Comparison of ENCODE assay signal across 1 cellular context in the genomic region with DNA sequence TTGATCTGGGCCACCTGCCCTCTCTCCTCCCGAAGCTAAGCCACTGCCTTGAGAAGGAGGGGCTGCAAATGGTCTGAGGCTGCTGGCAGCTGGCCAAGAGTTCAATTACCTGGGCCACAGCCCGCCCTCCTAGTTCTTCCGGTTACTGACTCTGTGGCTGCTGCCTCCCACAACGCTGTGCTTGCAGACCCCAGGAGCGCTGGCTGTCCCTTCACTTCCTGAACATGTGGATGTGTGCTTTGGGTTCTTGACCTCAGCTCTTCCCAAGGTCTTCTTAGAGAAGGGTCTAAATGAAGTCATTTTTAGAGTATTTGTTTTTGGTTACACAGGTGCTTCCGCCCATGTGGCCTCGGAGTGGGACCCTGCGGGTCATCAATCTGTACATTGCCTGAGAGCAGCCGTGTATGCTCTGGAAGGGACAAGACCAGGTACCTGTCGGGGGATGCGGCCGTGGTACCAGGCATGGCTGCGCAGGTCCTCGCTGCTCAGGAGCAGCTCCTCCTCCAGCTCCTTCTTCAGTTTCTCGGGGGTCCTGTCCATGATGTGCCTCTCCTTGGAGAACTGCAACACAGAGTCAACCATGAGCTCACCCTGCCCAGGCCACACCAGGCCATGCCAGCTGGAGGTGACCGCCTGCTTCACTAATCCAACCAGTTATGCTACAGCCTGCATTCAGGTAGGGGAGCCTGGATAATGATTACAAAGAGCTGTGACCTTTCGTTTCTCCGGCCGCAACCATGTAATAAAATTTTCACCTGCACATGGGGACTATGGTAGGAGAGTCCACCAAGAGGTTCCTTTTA.
TF ChIP-seq lines count a peak whose summit lies in the region.

No MANE protein-coding gene starts in this region.

TF ChIP-seq in HepG2, 621 proteins besides CTCF, POLR2A, EP300 and RAD21 (continued from another document and continues in another):
- TF ChIP-seq ZNF766 (CRISPR knock-in tag; IDR thresholded peaks at IDR 0.05; ENCODE audit: borderline replicate concordance) (0 out of 2 replicates have a peak, but pooled peaks have one; percentile 49), U2AF2 (IDR thresholded peaks at IDR 0.05; ENCODE audit: low read depth, low read length) (no peak), ZNF446 (CRISPR knock-in tag; IDR thresholded peaks at IDR 0.05) (no peak), ZNF644 (CRISPR knock-in tag; IDR thresholded peaks at IDR 0.05; ENCODE audit: low read depth) (no peak; the same call in 1 of the 2 replicates), ZNF10 (CRISPR knock-in tag; IDR thresholded peaks at IDR 0.05; ENCODE audit: borderline replicate concordance, low read depth) (no peak), ZNF251 (CRISPR knock-in tag; IDR thresholded peaks at IDR 0.05) (no peak), TBP (CRISPR knock-in tag; IDR thresholded peaks at IDR 0.05) (no peak), ZNF567 (CRISPR knock-in tag; IDR thresholded peaks at IDR 0.05; ENCODE audit: borderline replicate concordance) (no peak), ATM (IDR thresholded peaks at IDR 0.05; ENCODE audit: borderline replicate concordance) (no peak), BRCA1 (CRISPR knock-in tag; IDR thresholded peaks at IDR 0.05) (0 out of 2 replicates have a peak, but pooled peaks have one; percentile 34), HIVEP1 (CRISPR knock-in tag; IDR thresholded peaks at IDR 0.05) (peak; percentile 66), PHF8 (CRISPR knock-in tag; IDR thresholded peaks at IDR 0.05) (peak; percentile 71), MEIS1 (CRISPR knock-in tag; IDR thresholded peaks at IDR 0.05; ENCODE audit: borderline replicate concordance) (peak; percentile 89), SCMH1 (CRISPR knock-in tag; IDR thresholded peaks at IDR 0.05; ENCODE audit: borderline replicate concordance) (no peak), PPARG (CRISPR knock-in tag; conservative IDR thresholded peaks at IDR 0.05) (peak; percentile 60; the same call in 1 of the 2 replicates), HHEX (CRISPR knock-in tag; IDR thresholded peaks at IDR 0.05) (no peak), AGO2 (optimal IDR thresholded peaks at IDR 0.05; ENCODE audit: low read depth, low read length) (peak; percentile 53), JUN (CRISPR knock-in tag; IDR thresholded peaks at IDR 0.05) (peak; percentile 87), CEBPB (IDR thresholded peaks at IDR 0.05; ENCODE audit: borderline replicate concordance, low read depth, low read length) (no peak), ZNF292 (CRISPR knock-in tag; IDR thresholded peaks at IDR 0.05; ENCODE audit: borderline replicate concordance, low read depth) (peak; percentile 91; the same call in 1 of the 2 replicates), TBL1XR1 (IDR thresholded peaks at IDR 0.05; ENCODE audit: borderline replicate concordance, low read length, partially characterized antibody) (no peak), ZNF720 (CRISPR knock-in tag; IDR thresholded peaks at IDR 0.05) (0 out of 2 replicates have a peak, but pooled peaks have one; percentile 41), KDM1A (CRISPR knock-in tag; IDR thresholded peaks at IDR 0.05) (no peak), SETDB1 (CRISPR knock-in tag; IDR thresholded peaks at IDR 0.05; ENCODE audit: borderline replicate concordance) (no peak), RBFOX2 (IDR thresholded peaks at IDR 0.05; ENCODE audit: low read depth, low read length) (peak; percentile 70), ZNF850 (CRISPR knock-in tag; conservative IDR thresholded peaks at IDR 0.05) (no peak), ARNT (IDR thresholded peaks at IDR 0.05) (no peak), XRCC5 (optimal IDR thresholded peaks at IDR 0.05; ENCODE audit: low read length) (no peak), ATRX (CRISPR knock-in tag; IDR thresholded peaks at IDR 0.05; ENCODE audit: borderline replicate concordance) (no peak), ZNF101 (CRISPR knock-in tag; IDR thresholded peaks at IDR 0.05; ENCODE audit: borderline replicate concordance, low read depth) (no peak), SUZ12 (IDR thresholded peaks at IDR 0.05; ENCODE audit: low read depth, low read length) (no peak)
- TF ChIP-seq, protein P1, sequence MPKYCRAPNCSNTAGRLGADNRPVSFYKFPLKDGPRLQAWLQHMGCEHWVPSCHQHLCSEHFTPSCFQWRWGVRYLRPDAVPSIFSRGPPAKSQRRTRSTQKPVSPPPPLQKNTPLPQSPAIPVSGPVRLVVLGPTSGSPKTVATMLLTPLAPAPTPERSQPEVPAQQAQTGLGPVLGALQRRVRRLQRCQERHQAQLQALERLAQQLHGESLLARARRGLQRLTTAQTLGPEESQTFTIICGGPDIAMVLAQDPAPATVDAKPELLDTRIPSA (CRISPR knock-in tag; IDR thresholded peaks at IDR 0.05; ENCODE audit: borderline replicate concordance), result no peak
- TF ChIP-seq, protein P2, sequence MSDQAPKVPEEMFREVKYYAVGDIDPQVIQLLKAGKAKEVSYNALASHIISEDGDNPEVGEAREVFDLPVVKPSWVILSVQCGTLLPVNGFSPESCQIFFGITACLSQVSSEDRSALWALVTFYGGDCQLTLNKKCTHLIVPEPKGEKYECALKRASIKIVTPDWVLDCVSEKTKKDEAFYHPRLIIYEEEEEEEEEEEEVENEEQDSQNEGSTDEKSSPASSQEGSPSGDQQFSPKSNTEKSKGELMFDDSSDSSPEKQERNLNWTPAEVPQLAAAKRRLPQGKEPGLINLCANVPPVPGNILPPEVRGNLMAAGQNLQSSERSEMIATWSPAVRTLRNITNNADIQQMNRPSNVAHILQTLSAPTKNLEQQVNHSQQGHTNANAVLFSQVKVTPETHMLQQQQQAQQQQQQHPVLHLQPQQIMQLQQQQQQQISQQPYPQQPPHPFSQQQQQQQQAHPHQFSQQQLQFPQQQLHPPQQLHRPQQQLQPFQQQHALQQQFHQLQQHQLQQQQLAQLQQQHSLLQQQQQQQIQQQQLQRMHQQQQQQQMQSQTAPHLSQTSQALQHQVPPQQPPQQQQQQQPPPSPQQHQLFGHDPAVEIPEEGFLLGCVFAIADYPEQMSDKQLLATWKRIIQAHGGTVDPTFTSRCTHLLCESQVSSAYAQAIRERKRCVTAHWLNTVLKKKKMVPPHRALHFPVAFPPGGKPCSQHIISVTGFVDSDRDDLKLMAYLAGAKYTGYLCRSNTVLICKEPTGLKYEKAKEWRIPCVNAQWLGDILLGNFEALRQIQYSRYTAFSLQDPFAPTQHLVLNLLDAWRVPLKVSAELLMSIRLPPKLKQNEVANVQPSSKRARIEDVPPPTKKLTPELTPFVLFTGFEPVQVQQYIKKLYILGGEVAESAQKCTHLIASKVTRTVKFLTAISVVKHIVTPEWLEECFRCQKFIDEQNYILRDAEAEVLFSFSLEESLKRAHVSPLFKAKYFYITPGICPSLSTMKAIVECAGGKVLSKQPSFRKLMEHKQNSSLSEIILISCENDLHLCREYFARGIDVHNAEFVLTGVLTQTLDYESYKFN (CRISPR knock-in tag; conservative IDR thresholded peaks at IDR 0.05), result peak; percentile 85
- TF ChIP-seq, protein P3, sequence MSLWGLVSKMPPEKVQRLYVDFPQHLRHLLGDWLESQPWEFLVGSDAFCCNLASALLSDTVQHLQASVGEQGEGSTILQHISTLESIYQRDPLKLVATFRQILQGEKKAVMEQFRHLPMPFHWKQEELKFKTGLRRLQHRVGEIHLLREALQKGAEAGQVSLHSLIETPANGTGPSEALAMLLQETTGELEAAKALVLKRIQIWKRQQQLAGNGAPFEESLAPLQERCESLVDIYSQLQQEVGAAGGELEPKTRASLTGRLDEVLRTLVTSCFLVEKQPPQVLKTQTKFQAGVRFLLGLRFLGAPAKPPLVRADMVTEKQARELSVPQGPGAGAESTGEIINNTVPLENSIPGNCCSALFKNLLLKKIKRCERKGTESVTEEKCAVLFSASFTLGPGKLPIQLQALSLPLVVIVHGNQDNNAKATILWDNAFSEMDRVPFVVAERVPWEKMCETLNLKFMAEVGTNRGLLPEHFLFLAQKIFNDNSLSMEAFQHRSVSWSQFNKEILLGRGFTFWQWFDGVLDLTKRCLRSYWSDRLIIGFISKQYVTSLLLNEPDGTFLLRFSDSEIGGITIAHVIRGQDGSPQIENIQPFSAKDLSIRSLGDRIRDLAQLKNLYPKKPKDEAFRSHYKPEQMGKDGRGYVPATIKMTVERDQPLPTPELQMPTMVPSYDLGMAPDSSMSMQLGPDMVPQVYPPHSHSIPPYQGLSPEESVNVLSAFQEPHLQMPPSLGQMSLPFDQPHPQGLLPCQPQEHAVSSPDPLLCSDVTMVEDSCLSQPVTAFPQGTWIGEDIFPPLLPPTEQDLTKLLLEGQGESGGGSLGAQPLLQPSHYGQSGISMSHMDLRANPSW (CRISPR knock-in tag; IDR thresholded peaks at IDR 0.05; ENCODE audit: borderline replicate concordance), result peak; percentile 34; the same call in 1 of the 2 replicates
- TF ChIP-seq, protein P4, sequence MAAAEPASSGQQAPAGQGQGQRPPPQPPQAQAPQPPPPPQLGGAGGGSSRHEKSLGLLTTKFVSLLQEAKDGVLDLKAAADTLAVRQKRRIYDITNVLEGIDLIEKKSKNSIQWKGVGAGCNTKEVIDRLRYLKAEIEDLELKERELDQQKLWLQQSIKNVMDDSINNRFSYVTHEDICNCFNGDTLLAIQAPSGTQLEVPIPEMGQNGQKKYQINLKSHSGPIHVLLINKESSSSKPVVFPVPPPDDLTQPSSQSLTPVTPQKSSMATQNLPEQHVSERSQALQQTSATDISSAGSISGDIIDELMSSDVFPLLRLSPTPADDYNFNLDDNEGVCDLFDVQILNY (CRISPR knock-in tag; conservative IDR thresholded peaks at IDR 0.05), result no peak
- TF ChIP-seq, protein P5, sequence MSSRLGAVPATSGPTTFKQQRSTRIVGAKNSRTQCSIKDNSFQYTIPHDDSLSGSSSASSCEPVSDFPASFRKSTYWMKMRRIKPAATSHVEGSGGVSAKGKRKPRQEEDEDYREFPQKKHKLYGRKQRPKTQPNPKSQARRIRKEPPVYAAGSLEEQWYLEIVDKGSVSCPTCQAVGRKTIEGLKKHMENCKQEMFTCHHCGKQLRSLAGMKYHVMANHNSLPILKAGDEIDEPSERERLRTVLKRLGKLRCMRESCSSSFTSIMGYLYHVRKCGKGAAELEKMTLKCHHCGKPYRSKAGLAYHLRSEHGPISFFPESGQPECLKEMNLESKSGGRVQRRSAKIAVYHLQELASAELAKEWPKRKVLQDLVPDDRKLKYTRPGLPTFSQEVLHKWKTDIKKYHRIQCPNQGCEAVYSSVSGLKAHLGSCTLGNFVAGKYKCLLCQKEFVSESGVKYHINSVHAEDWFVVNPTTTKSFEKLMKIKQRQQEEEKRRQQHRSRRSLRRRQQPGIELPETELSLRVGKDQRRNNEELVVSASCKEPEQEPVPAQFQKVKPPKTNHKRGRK (CRISPR knock-in tag; IDR thresholded peaks at IDR 0.05), result no peak
- TF ChIP-seq, protein P6, sequence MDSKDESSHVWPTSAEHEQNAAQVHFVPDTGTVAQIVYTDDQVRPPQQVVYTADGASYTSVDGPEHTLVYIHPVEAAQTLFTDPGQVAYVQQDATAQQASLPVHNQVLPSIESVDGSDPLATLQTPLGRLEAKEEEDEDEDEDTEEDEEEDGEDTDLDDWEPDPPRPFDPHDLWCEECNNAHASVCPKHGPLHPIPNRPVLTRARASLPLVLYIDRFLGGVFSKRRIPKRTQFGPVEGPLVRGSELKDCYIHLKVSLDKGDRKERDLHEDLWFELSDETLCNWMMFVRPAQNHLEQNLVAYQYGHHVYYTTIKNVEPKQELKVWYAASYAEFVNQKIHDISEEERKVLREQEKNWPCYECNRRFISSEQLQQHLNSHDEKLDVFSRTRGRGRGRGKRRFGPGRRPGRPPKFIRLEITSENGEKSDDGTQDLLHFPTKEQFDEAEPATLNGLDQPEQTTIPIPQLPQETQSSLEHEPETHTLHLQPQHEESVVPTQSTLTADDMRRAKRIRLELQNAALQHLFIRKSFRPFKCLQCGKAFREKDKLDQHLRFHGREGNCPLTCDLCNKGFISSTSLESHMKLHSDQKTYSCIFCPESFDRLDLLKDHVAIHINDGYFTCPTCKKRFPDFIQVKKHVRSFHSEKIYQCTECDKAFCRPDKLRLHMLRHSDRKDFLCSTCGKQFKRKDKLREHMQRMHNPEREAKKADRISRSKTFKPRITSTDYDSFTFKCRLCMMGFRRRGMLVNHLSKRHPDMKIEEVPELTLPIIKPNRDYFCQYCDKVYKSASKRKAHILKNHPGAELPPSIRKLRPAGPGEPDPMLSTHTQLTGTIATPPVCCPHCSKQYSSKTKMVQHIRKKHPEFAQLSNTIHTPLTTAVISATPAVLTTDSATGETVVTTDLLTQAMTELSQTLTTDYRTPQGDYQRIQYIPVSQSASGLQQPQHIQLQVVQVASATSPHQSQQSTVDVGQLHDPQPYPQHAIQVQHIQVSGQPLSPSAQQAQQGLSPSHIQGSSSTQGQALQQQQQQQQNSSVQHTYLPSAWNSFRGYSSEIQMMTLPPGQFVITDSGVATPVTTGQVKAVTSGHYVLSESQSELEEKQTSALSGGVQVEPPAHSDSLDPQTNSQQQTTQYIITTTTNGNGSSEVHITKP (CRISPR knock-in tag; IDR thresholded peaks at IDR 0.05; ENCODE audit: low read depth), result no peak; the same call in 1 of the 2 replicates
- TF ChIP-seq, protein P7, sequence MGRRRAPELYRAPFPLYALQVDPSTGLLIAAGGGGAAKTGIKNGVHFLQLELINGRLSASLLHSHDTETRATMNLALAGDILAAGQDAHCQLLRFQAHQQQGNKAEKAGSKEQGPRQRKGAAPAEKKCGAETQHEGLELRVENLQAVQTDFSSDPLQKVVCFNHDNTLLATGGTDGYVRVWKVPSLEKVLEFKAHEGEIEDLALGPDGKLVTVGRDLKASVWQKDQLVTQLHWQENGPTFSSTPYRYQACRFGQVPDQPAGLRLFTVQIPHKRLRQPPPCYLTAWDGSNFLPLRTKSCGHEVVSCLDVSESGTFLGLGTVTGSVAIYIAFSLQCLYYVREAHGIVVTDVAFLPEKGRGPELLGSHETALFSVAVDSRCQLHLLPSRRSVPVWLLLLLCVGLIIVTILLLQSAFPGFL (CRISPR knock-in tag; IDR thresholded peaks at IDR 0.05), result no peak
- TF ChIP-seq, protein P8, sequence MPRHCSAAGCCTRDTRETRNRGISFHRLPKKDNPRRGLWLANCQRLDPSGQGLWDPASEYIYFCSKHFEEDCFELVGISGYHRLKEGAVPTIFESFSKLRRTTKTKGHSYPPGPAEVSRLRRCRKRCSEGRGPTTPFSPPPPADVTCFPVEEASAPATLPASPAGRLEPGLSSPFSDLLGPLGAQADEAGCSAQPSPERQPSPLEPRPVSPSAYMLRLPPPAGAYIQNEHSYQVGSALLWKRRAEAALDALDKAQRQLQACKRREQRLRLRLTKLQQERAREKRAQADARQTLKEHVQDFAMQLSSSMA (CRISPR knock-in tag; IDR thresholded peaks at IDR 0.05), result 0 out of 2 replicates have a peak, but pooled peaks have one; percentile 44
- TF ChIP-seq, protein P9, sequence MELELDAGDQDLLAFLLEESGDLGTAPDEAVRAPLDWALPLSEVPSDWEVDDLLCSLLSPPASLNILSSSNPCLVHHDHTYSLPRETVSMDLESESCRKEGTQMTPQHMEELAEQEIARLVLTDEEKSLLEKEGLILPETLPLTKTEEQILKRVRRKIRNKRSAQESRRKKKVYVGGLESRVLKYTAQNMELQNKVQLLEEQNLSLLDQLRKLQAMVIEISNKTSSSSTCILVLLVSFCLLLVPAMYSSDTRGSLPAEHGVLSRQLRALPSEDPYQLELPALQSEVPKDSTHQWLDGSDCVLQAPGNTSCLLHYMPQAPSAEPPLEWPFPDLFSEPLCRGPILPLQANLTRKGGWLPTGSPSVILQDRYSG (CRISPR knock-in tag; IDR thresholded peaks at IDR 0.05), result no peak
